Comparison of ENCODE assay signal across 19 cellular contexts in the genomic region with DNA sequence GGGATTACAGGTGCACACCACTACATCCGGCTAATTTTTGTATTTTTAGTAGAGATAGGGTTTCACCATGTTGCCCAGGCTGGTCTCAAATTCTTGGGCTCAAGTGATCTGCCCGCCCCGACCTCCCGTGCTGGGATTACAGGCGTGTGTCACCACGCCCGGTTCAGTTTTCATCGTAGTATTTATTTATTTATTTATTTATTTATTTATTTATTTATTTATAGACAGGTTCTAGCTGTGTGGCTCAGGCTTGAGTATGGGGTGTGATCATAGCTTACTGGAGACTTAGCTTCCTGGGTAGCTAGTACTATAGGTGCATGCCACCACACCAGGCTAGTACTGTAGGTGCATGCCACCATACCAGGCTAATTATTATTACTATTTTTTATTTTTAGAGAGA.
"Had no signal": no experiment of that assay in that cellular context is flagged by ENCODE, and none has a peak within 500 bp of the region (broad histone marks: within the 10 kb centered on the region; RNA-seq: fewer than 3 reads in every experiment).

No MANE protein-coding gene starts in this region.

- DNase-seq: natural killer cell had no signal

- H3K27ac ChIP-seq: neural progenitor cell, ovary, parathyroid adenoma, psoas muscle, right lobe of liver, sigmoid colon, suprapubic skin, testis, tibial artery, transverse colon, upper lobe of right lung, uterus had no signal

- H3K9me3 Mint-ChIP-seq: natural killer cell; stimulated activated effector memory CD8-positive, alpha-beta T cell treated with anti-CD3 and anti-CD28 coated beads, Interleukin-12 subunit alpha, Interleukin-12 subunit beta, amount 100 ng/mL, for 72 hours; type B pancreatic cell had no signal

- H3K4me3 ChIP-seq: neural progenitor cell, ovary, psoas muscle, right lobe of liver, sigmoid colon, suprapubic skin, testis, tibial artery, transverse colon, upper lobe of right lung, uterus had no signal

- H3K36me3 Mint-ChIP-seq: natural killer cell; neural progenitor cell; stimulated activated effector memory CD8-positive, alpha-beta T cell treated with anti-CD3 and anti-CD28 coated beads, Interleukin-12 subunit alpha, Interleukin-12 subunit beta, amount 100 ng/mL, for 72 hours; type B pancreatic cell had no signal

- H3K4me1 ChIP-seq: neural progenitor cell, parathyroid adenoma, psoas muscle, right lobe of liver, suprapubic skin, testis, transverse colon, upper lobe of right lung, uterus had no signal

- H3K27ac Mint-ChIP-seq: natural killer cell; nephron; neural progenitor cell; progenitor cell of endocrine pancreas; stimulated activated effector memory CD8-positive, alpha-beta T cell treated with anti-CD3 and anti-CD28 coated beads, Interleukin-12 subunit alpha, Interleukin-12 subunit beta, amount 100 ng/mL, for 72 hours; stimulated activated naive CD8-positive, alpha-beta T cell treated with anti-CD3 and anti-CD28 coated beads, Interleukin-15, amount 100 ng/mL, for 72 hours; type B pancreatic cell had no signal

- H3K9me3 ChIP-seq: ovary, psoas muscle, right lobe of liver, sigmoid colon, suprapubic skin, testis, tibial artery, transverse colon, upper lobe of right lung, uterus had no signal

- H3K36me3 ChIP-seq: neural progenitor cell, ovary, right lobe of liver, sigmoid colon, suprapubic skin, tibial artery, transverse colon, upper lobe of right lung, uterus had no signal

- ATAC-seq: stimulated activated naive CD8-positive, alpha-beta T cell treated with anti-CD3 and anti-CD28 coated beads, Interleukin-15, Interleukin-2, amounts not matched to agents 100 U/mL and 50 U/mL, for 24 hours had no signal

- H3K4me3 Mint-ChIP-seq: natural killer cell; nephron; neural progenitor cell; stimulated activated effector memory CD8-positive, alpha-beta T cell treated with anti-CD3 and anti-CD28 coated beads, Interleukin-12 subunit alpha, Interleukin-12 subunit beta, amount 100 ng/mL, for 72 hours; stimulated activated naive CD8-positive, alpha-beta T cell treated with anti-CD3 and anti-CD28 coated beads, Interleukin-15, amount 100 ng/mL, for 72 hours; type B pancreatic cell had no signal

- H3K27me3 Mint-ChIP-seq: progenitor cell of endocrine pancreas, type B pancreatic cell had no signal

- H3K4me1 Mint-ChIP-seq: natural killer cell; stimulated activated effector memory CD8-positive, alpha-beta T cell treated with anti-CD3 and anti-CD28 coated beads, Interleukin-12 subunit alpha, Interleukin-12 subunit beta, amount 100 ng/mL, for 72 hours; stimulated activated naive CD8-positive, alpha-beta T cell treated with anti-CD3 and anti-CD28 coated beads, Interleukin-15, amount 100 ng/mL, for 72 hours had no signal
